In the genomic region with DNA sequence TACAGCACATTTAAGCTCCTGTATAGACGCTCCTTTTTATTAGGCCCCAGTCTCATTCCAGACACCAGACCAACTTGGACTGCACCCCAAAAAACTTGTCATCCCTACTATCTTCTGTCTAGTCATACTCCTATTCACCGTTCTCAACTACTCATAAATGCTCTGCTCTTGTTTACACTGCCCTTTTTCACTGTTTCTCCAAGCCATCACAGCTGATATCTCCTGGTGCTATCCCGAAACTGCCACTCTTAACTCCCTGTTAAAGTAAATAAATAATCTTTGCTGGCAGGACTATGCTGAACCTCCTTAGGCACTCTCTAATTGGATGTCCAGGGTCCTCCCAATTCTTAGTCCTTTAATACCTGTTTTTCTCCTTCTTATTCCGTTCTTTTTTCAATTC, we compare ENCODE assay signal across 2 cellular contexts. TPM values are rescaled to one million over a fixed set of nuclear protein-coding genes. Genes with fewer than 3 reads are reported as not detected.
"Had no signal": no experiment of that assay in that cellular context is flagged by ENCODE, and none has a peak within 500 bp of the region (broad histone marks: within the 10 kb centered on the region; RNA-seq: fewer than 3 reads in every experiment).

No MANE protein-coding gene starts in this region.

RNA-seq across cellular contexts. Expression of gene TUBB2B, which starts 54.7 kb away (rescaled TPM):
- total RNA-seq: naive thymus-derived CD8-positive, alpha-beta T cell; natural killer cell treated with Interleukin-12 subunit alpha and Interleukin-12 subunit beta and Interleukin-15 and Interleukin-18, amount 100 ng/mL, for 72 hours had no signal
